23 cellular contexts compared by ENCODE assay signal in genomic region chr6:168210239-168211107, GRCh38.
DNase-seq lines count a peak whose midpoint lies in the region; ATAC-seq and TF ChIP-seq lines count a peak whose summit lies in the region.
"Had no signal": no experiment of that assay in that cellular context is flagged by ENCODE, and none has a peak within 500 bp of the region (broad histone marks: within the 10 kb centered on the region; RNA-seq: fewer than 3 reads in every experiment).

No MANE protein-coding gene starts in this region.

- no peak overlapping the region for H3K4me3 ChIP-seq in BLaER1
- no peak overlapping the region for H3K4me3 ChIP-seq in mesenchymal stem cell (ENCODE audit: insufficient read depth in 1 of 2, low read depth in 1 of 2, low read length in 2 of 2)
- H3K4me3 ChIP-seq in spleen = no peak overlapping the region
- H3K4me3 ChIP-seq: HAP-1, MG63 had no signal

- H4K8ac ChIP-seq in mesenchymal stem cell (ENCODE audit: low read length) = no peak overlapping the region

- no peak for TF ChIP-seq POLR2A in spleen (IDR thresholded peaks at IDR 0.05)

- H3K4me1 ChIP-seq in BLaER1 (peaks cover 83% of the 10 kb centered on the region), mesenchymal stem cell (ENCODE audit: control insufficient read depth, insufficient read depth, low read depth, low read length) (peaks cover 15% of the 10 kb centered on the region), spleen (no peaks in the 10 kb centered on the region)

- CTCF ChIA-PET in WTC11 (lab: Charles Lee) = interaction anchor here (0.6 kb wide), 2 partner anchors 123 to 145 kb away, joined by 3 read pairs; no protein-coding TSS in a partner anchor

- H3K27me3 Mint-ChIP-seq in WTC11 (ENCODE audit: low read depth) (peaks cover 36% of the 10 kb centered on the region), endothelial cell (ENCODE audit: unreplicated experiment) (peaks cover 6% of the 10 kb centered on the region)
- H3K27me3 Mint-ChIP-seq: B cell, IgD-negative memory B cell had no signal

- H3K9me3 Mint-ChIP-seq in WTC11 (peaks cover 5% of the 10 kb centered on the region), endothelial cell (ENCODE audit: unreplicated experiment) (no peaks in the 10 kb centered on the region)

- peak overlapping the region; percentile 52 for H4K91ac ChIP-seq in mesenchymal stem cell (ENCODE audit: low read length)

- no peak overlapping the region for H2BK15ac ChIP-seq in mesenchymal stem cell (ENCODE audit: low read depth, poor library complexity, severe bottlenecking)

- no peak for ATAC-seq in WTC11
- ATAC-seq in GM18498 (IDR thresholded peaks at IDR 0.05; ENCODE audit: unreplicated experiment) = no peak
- ATAC-seq in GM18907 (IDR thresholded peaks at IDR 0.05; ENCODE audit: unreplicated experiment) = no peak

- intact Hi-C loops in spleen (cut with DNase I; ENCODE audit: low total_unique reads) = no loop called here

- H3K36me3 ChIP-seq in BLaER1 (no peaks in the 10 kb centered on the region), mesenchymal stem cell (ENCODE audit: control insufficient read depth in 1 of 2, insufficient read depth in 2 of 2, low read depth in 1 of 2, low read length in 2 of 2) (no peaks in the 10 kb centered on the region), spleen (no peaks in the 10 kb centered on the region)
- H3K36me3 ChIP-seq: HAP-1, MG63 had no signal

- H3K4me1 Mint-ChIP-seq in WTC11 = peaks cover 39% of the 10 kb centered on the region
- H3K4me1 Mint-ChIP-seq in endothelial cell (ENCODE audit: unreplicated experiment) = no peaks in the 10 kb centered on the region
- H3K4me1 Mint-ChIP-seq: B cell; CD4-positive, alpha-beta memory T cell had no signal

- H2BK120ac ChIP-seq in mesenchymal stem cell (ENCODE audit: low read depth, low read length) = no peak overlapping the region

- no peak overlapping the region for H3K23ac ChIP-seq in mesenchymal stem cell (ENCODE audit: low read length in 2 of 2)

- H4K20me1 ChIP-seq in BLaER1 = 0 out of 2 replicates have a peak, but pooled peaks cover 5% of the 10 kb centered on the region

- no peak overlapping the region for H3K18ac ChIP-seq in mesenchymal stem cell (ENCODE audit: low read depth in 1 of 2, low read length in 2 of 2)

- peaks cover under 1% of the 10 kb centered on the region for H3K9me3 ChIP-seq in BLaER1
- H3K9me3 ChIP-seq in mesenchymal stem cell (ENCODE audit: control insufficient read depth, low read length) = no peaks in the 10 kb centered on the region
- H3K9me3 ChIP-seq in spleen = no peaks in the 10 kb centered on the region
- H3K9me3 ChIP-seq: HAP-1, MG63 had no signal

- no peaks in the 10 kb centered on the region for H3K79me1 ChIP-seq in mesenchymal stem cell (replicated peaks; ENCODE audit: low read length, poor library complexity, severe bottlenecking)

- no peak overlapping the region for H2AFZ ChIP-seq in mesenchymal stem cell (ENCODE audit: low read depth, low read length)

- TF ChIP-seq CTCF in WTC11 (IDR thresholded peaks at IDR 0.05) (no peak), spleen (IDR thresholded peaks at IDR 0.05 in 8 of 11, conservative IDR thresholded peaks at IDR 0.05 in 3 of 11) (no peak), endothelial cell (IDR thresholded peaks at IDR 0.05; ENCODE audit: unreplicated experiment) (no peak)

- no peak overlapping the region for H2BK5ac ChIP-seq in mesenchymal stem cell (ENCODE audit: low read depth, low read length, poor library complexity, severe bottlenecking)

- H3K4me3 Mint-ChIP-seq in WTC11 (peak overlapping the region; percentile 44), endothelial cell (ENCODE audit: unreplicated experiment) (no peak overlapping the region)
- H3K4me3 Mint-ChIP-seq: B cell; CD4-positive, alpha-beta memory T cell; IgD-negative memory B cell had no signal

- H2BK12ac ChIP-seq in mesenchymal stem cell (ENCODE audit: low read length in 2 of 2) = no peak overlapping the region

- peak overlapping the region; percentile 41; the same call in 1 of the 2 replicates for H3K27ac Mint-ChIP-seq in WTC11
- no peak overlapping the region for H3K27ac Mint-ChIP-seq in endothelial cell (ENCODE audit: unreplicated experiment)
- H3K27ac Mint-ChIP-seq: B cell; CD4-positive, alpha-beta memory T cell; IgD-negative memory B cell had no signal

- 90% methylated on average over 16 of the region's 16 CpGs for WGBS in mesenchymal stem cell
- 74 to 85% (median 81%) methylated on average over 5 to 16 of the region's 16 CpGs for WGBS in spleen, 5 donors

- H3K4ac ChIP-seq in mesenchymal stem cell (ENCODE audit: low read depth in 1 of 2, low read length in 2 of 2) = no peak overlapping the region

- no peak for DNase-seq in WTC11 (ENCODE audit: low spot score)
- DNase-seq in mesenchymal stem cell = no peak
- peak; percentile 69 for DNase-seq in spleen
- no peak for DNase-seq in endothelial cell (ENCODE audit: low spot score)
- DNase-seq in DMS153 (lab: John Stamatoyannopoulos, UW) = no peak
- DNase-seq: 8988T; CD4-positive, alpha-beta memory T cell; GF-D8; Kasumi-1; MG63; NCI-H1092; NCI-H146; NCI-H2081; NCI-H2171 treated with DMSO at 0.1 percent for 48 hours; NCI-H446; SHP77 had no signal

- H3K14ac ChIP-seq in mesenchymal stem cell (ENCODE audit: low read length in 2 of 2) = no peak overlapping the region

- H3K9ac ChIP-seq in BLaER1 (no peak overlapping the region), mesenchymal stem cell (ENCODE audit: low read length) (no peak overlapping the region)

- POLR2A ChIA-PET in WTC11 (lab: Charles Lee) = no interaction called here

- peaks cover 7% of the 10 kb centered on the region; the same call in 1 of the 2 replicates for H3K36me3 Mint-ChIP-seq in WTC11
- H3K36me3 Mint-ChIP-seq in endothelial cell (ENCODE audit: low read depth, unreplicated experiment) = no peaks in the 10 kb centered on the region
- H3K36me3 Mint-ChIP-seq: CD4-positive, alpha-beta memory T cell; IgD-negative memory B cell had no signal

- H3K4me2 ChIP-seq in BLaER1 (peak overlapping the region; percentile 46), mesenchymal stem cell (ENCODE audit: low read length, poor library complexity, severe bottlenecking) (no peak overlapping the region)

- no peak overlapping the region for H2AK5ac ChIP-seq in mesenchymal stem cell (ENCODE audit: low read length, severe bottlenecking)

- no peaks in the 10 kb centered on the region for H3K27me3 ChIP-seq in BLaER1
- peaks cover 0 to 36% of the 10 kb centered on the region in 2 experiments for H3K27me3 ChIP-seq in mesenchymal stem cell (ENCODE audit: control insufficient read depth in 1 of 2, insufficient read depth in 1 of 2, low read length in 2 of 2)
- peaks cover 0 to 5% (median 0%) of the 10 kb centered on the region in 7 donors for H3K27me3 ChIP-seq in spleen (replicated peaks in 1 of 7)
- H3K27me3 ChIP-seq: MG63 had no signal

- no peak overlapping the region for H3K27ac ChIP-seq in BLaER1
- no peak overlapping the region for H3K27ac ChIP-seq in mesenchymal stem cell (ENCODE audit: low read length, poor library complexity, severe bottlenecking)
- no peak overlapping the region for H3K27ac ChIP-seq in spleen
- H3K27ac ChIP-seq: HL-60 had no signal

TF ChIP-seq in WTC11, 78 proteins besides CTCF, POLR2A, EP300 and RAD21 (continues in another document):
- TF ChIP-seq ZNF416 (CRISPR knock-in tag; IDR thresholded peaks at IDR 0.05) = no peak
- no peak for TF ChIP-seq NFE2L1 (CRISPR knock-in tag; IDR thresholded peaks at IDR 0.05)
- no peak for TF ChIP-seq TEAD4 (CRISPR knock-in tag; IDR thresholded peaks at IDR 0.05)
- TF ChIP-seq ZBTB43 (CRISPR knock-in tag; IDR thresholded peaks at IDR 0.05) = no peak
- TF ChIP-seq E2F5 (CRISPR knock-in tag; IDR thresholded peaks at IDR 0.05) = no peak
- no peak for TF ChIP-seq HMGXB4 (CRISPR knock-in tag; IDR thresholded peaks at IDR 0.05)
